6 cellular contexts compared by ENCODE assay signal in the genomic region with DNA sequence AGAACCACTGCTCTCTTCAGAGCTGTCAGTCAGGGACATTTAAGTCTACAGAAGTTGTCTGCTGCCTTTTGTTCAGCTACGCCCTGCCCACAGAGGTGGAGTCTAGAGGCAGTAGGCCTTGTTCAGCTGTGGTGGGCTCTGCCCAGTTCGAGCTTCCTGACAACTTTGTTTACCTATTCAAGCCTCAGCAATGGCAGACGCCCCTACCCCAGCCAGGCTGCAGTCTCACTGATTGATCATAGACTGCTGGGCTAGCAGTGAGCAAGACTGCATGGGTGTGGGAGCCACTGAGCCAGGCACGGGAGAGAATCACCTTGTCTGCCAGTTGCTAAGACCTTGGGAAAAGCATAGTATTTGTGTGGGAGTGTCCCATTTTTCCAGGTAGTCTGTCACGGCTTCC.
A peak's percentile ranks its signal among the peaks of the same experiment; 100 is the strongest.
DNase-seq lines count a peak whose midpoint lies in the region; ATAC-seq and TF ChIP-seq lines count a peak whose summit lies in the region.
"Not testable (repeated sequence)": the region's sequence is repeated elsewhere in the genome, so short reads cannot be mapped to it uniquely, and the experiment has no call there.

No MANE protein-coding gene starts in this region.

- H3K27ac Mint-ChIP-seq in CD14-positive monocyte, H9, WTC11: not testable (repeated sequence)

- not testable (repeated sequence) for TF ChIP-seq CTCF in CD14-positive monocyte (IDR thresholded peaks at IDR 0.05); H9 (conservative IDR thresholded peaks at IDR 0.05); PC-9 (conservative IDR thresholded peaks at IDR 0.05); WTC11 (IDR thresholded peaks at IDR 0.05); foreskin keratinocyte (conservative IDR thresholded peaks at IDR 0.05)

- H3K36me3 ChIP-seq in PC-9 (ENCODE audit: low read depth); neuronal stem cell (replicated peaks in 1 of 2; ENCODE audit: control insufficient read depth in 2 of 2, insufficient read depth in 2 of 2, low read length in 2 of 2): not testable (repeated sequence)

- H3F3A ChIP-seq in PC-9 (ENCODE audit: insufficient read depth, low read depth): not testable (repeated sequence)

- not testable (repeated sequence) for H3K4me1 Mint-ChIP-seq in CD14-positive monocyte
- H3K4me1 Mint-ChIP-seq in H9 (peaks cover 23 to 24% of the 10 kb centered on the region in 2 experiments), WTC11 (peaks cover 29% of the 10 kb centered on the region)

- POLR2A ChIA-PET in PC-9 (lab: Charles Lee; ENCODE audit: unreplicated experiment); WTC11 (lab: Charles Lee): not testable (repeated sequence)

- not testable (repeated sequence) for H3K4me2 ChIP-seq in H9 (ENCODE audit: insufficient read depth, insufficient read length, low read length); PC-9; neuronal stem cell (ENCODE audit: insufficient read depth, low read length, poor library complexity, severe bottlenecking)

- H4K5ac ChIP-seq in H9 (ENCODE audit: insufficient read length, low read depth, low read length): not testable (repeated sequence)

- H3K9me3 ChIP-seq in H9 (ENCODE audit: control insufficient read depth, low read depth, low read length); PC-9 (ENCODE audit: insufficient read depth, low read depth); neuronal stem cell (replicated peaks in 1 of 2; ENCODE audit: control insufficient read depth in 2 of 2, insufficient read depth in 1 of 2, low read depth in 1 of 2, low read length in 2 of 2): not testable (repeated sequence)

- not testable (repeated sequence) for H4K91ac ChIP-seq in H9 (ENCODE audit: insufficient read length, low read depth, low read length); neuronal stem cell (ENCODE audit: low read depth, low read length, poor library complexity)

- intact Hi-C loops in CD14-positive monocyte (cut with micrococcal nuclease); PC-9 (cut with micrococcal nuclease; ENCODE audit: unreplicated experiment): not testable (repeated sequence)

- not testable (repeated sequence) for H2BK120ac ChIP-seq in H9 (ENCODE audit: low read depth, low read length, poor library complexity, severe bottlenecking); neuronal stem cell (ENCODE audit: low read depth, low read length)

- not testable (repeated sequence) for H3K4ac ChIP-seq in H9 (ENCODE audit: low read depth, low read length); neuronal stem cell (ENCODE audit: low read length)

- not testable (repeated sequence) for H3K23me2 ChIP-seq in H9 (ENCODE audit: insufficient read length, low read depth, low read length, poor library complexity, severe bottlenecking)

- not testable (repeated sequence) for BruUV-seq in PC-9 (replicated peaks; lab: Mats Ljungman, UMichigan)

- not testable (repeated sequence) for H2BK20ac ChIP-seq in H9 (ENCODE audit: low read depth, low read length, poor library complexity, severe bottlenecking)

- H3K36me3 Mint-ChIP-seq in CD14-positive monocyte; H9 (ENCODE audit: insufficient read depth in 1 of 3, low read depth in 3 of 3); WTC11: not testable (repeated sequence)

- not testable (repeated sequence) for H3K4me3 ChIP-seq in PC-9; neuronal stem cell (ENCODE audit: low read length in 2 of 2)

- peaks cover 0 to 13% (median 6%) of the 10 kb centered on the region in 7 donors for H3K9me3 Mint-ChIP-seq in CD14-positive monocyte
- H3K9me3 Mint-ChIP-seq in H9, WTC11: not testable (repeated sequence)

- not testable (repeated sequence) for H3K27me3 ChIP-seq in H9 (ENCODE audit: insufficient read depth, low read length); PC-9 (ENCODE audit: insufficient read depth, low read depth); foreskin keratinocyte; neuronal stem cell (ENCODE audit: control insufficient read depth in 3 of 3, insufficient read depth in 3 of 3, low read depth in 1 of 3, low read length in 3 of 3)

- not testable (repeated sequence) for H3K27me3 Mint-ChIP-seq in CD14-positive monocyte (ENCODE audit: low read depth in 3 of 3); H9 (ENCODE audit: low read depth); WTC11 (ENCODE audit: low read depth)

- DNase-seq in CD14-positive monocyte (ENCODE audit: low spot score) (peak; percentile 44), H9 (peak; percentile 54), WTC11 (ENCODE audit: low spot score) (peak; percentile 17)
- DNase-seq in PC-9; foreskin keratinocyte; neuronal stem cell (ENCODE audit: low spot score): not testable (repeated sequence)

- H3T11ph ChIP-seq in H9 (ENCODE audit: low read length): not testable (repeated sequence)

- H3K9me2 ChIP-seq in PC-9 (ENCODE audit: insufficient read depth): not testable (repeated sequence)

- not testable (repeated sequence) for H3K14ac ChIP-seq in H9 (ENCODE audit: insufficient read depth, low read length); neuronal stem cell (ENCODE audit: low read length)

- WGBS in H9 (ENCODE audit: extremely low coverage, insufficient read length, low lambda C conversion rate): no CpG with 5 or more reads among the region's 5 CpGs
- WGBS in neuronal stem cell (ENCODE audit: extremely low coverage in 2 of 2, insufficient read length in 2 of 2, insufficient replicate concordance in 1 of 2), 2 donors: no CpG with 5 or more reads among the region's 5 CpGs

- not testable (repeated sequence) for H3K9ac ChIP-seq in H9 (ENCODE audit: extremely low read depth, insufficient read length, low read length); neuronal stem cell (ENCODE audit: low read depth, low read length, poor library complexity)

- not testable (repeated sequence) for H4K8ac ChIP-seq in H9 (replicated peaks; ENCODE audit: insufficient read length, low read depth, low read length); neuronal stem cell (ENCODE audit: low read depth, low read length)

- H3K27ac ChIP-seq in H9 (ENCODE audit: insufficient read length, low read depth, low read length); PC-9; foreskin keratinocyte; neuronal stem cell (replicated peaks; ENCODE audit: low read length): not testable (repeated sequence)

- not testable (repeated sequence) for H3K79me2 ChIP-seq in H9 (ENCODE audit: insufficient read depth, low read length); PC-9 (ENCODE audit: low read depth)

- H3K23ac ChIP-seq in H9 (ENCODE audit: insufficient read length, low read depth, low read length); neuronal stem cell (ENCODE audit: low read depth, low read length, poor library complexity): not testable (repeated sequence)

- H3K79me1 ChIP-seq in H9 (ENCODE audit: insufficient read depth, low read depth, low read length, poor library complexity, severe bottlenecking); neuronal stem cell (ENCODE audit: low read depth, low read length): not testable (repeated sequence)

- not testable (repeated sequence) for H2BK15ac ChIP-seq in H9 (ENCODE audit: low read depth, low read length); neuronal stem cell (ENCODE audit: low read length)

- not testable (repeated sequence) for H2BK12ac ChIP-seq in H9 (ENCODE audit: insufficient read length, low read depth, low read length); neuronal stem cell (ENCODE audit: low read length)

- ATAC-seq in WTC11 (peak; percentile 43; the same call in 1 of the 2 replicates), foreskin keratinocyte (peak; percentile 48)

- not testable (repeated sequence) for H4K20me1 ChIP-seq in H9 (ENCODE audit: control insufficient read depth, insufficient read depth, insufficient read length); PC-9 (ENCODE audit: insufficient read depth)

- not testable (repeated sequence) for H2BK5ac ChIP-seq in H9 (ENCODE audit: insufficient read length, low read length); neuronal stem cell (ENCODE audit: low read length)

- H3K18ac ChIP-seq in H9 (ENCODE audit: insufficient read length, low read depth, low read length); neuronal stem cell (ENCODE audit: low read length): not testable (repeated sequence)

- not testable (repeated sequence) for H2AK5ac ChIP-seq in H9 (ENCODE audit: insufficient read length, low read length); neuronal stem cell (ENCODE audit: low read depth, low read length)

- not testable (repeated sequence) for H3K4me1 ChIP-seq in H9 (ENCODE audit: insufficient read depth, low read length); PC-9 (replicated peaks; ENCODE audit: insufficient read depth); foreskin keratinocyte; neuronal stem cell (ENCODE audit: control insufficient read depth in 2 of 2, insufficient read depth in 1 of 2, low read depth in 1 of 2, low read length in 2 of 2)

- not testable (repeated sequence) for H2AFZ ChIP-seq in H9 (ENCODE audit: low read length)
- H2AFZ ChIP-seq in PC-9: 0 out of 2 replicates have a peak overlapping the region, but pooled peaks have one; percentile 5
- H2AFZ ChIP-seq in neuronal stem cell (ENCODE audit: low read length): peak overlapping the region; percentile 80

- CTCF ChIA-PET in PC-9 (lab: Charles Lee); WTC11 (lab: Charles Lee): not testable (repeated sequence)

- not testable (repeated sequence) for H3K4me3 Mint-ChIP-seq in CD14-positive monocyte, H9, WTC11

- H3K56ac ChIP-seq in H9 (ENCODE audit: insufficient read length, low read depth, low read length): not testable (repeated sequence)
